Comparison of ENCODE assay signal across 17 cellular contexts in the genomic region with DNA sequence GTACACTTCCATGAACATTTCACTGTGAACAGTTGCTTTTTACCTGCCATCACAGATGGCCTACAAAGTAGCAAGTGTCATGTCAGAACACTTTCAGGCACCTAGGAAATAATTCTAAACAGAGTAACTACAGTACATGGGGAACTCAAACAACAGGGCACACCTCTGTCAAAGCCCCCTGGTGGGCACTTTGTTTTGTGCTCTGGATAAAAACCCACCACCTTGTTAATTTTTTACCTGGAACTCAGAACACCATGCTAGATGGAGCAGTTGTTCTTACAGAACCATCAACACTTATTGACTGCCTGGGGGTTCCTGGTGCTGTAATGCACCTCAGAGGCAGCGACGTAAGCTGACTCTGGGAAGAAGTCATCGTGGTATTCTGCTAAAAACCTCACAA. TPM values are rescaled to one million over a fixed set of nuclear protein-coding genes. Genes with fewer than 3 reads are reported as not detected.
DNase-seq lines count a peak whose midpoint lies in the region; ATAC-seq and TF ChIP-seq lines count a peak whose summit lies in the region.
"Had no signal": no experiment of that assay in that cellular context is flagged by ENCODE, and none has a peak within 500 bp of the region (broad histone marks: within the 10 kb centered on the region; RNA-seq: fewer than 3 reads in every experiment).

No MANE protein-coding gene starts in this region.

- no peak overlapping the region for H2AFZ ChIP-seq in GM23338

- H3K27me3 Mint-ChIP-seq in GM23338 (ENCODE audit: insufficient read depth, low read depth, poor library complexity) = peaks cover 7% of the 10 kb centered on the region

- H3K36me3 Mint-ChIP-seq in GM23338 (ENCODE audit: low read depth) = peaks cover 34% of the 10 kb centered on the region

- intact Hi-C loops in testis (cut with DNase I; ENCODE audit: low total_unique reads) = no loop called here
- intact Hi-C loops in adrenal gland (cut with DNase I) = no loop called here

- H3K4me1 Mint-ChIP-seq in GM23338 = peaks cover 14% of the 10 kb centered on the region

- H3K9me3 ChIP-seq in RWPE2 (ENCODE audit: severe bottlenecking) (peaks cover 3% of the 10 kb centered on the region), testis (no peaks in the 10 kb centered on the region), adrenal gland (replicated peaks in 1 of 3) (peaks cover 0 to 10% (median 0%) of the 10 kb centered on the region in 3 donors)
- H3K9me3 ChIP-seq: pancreas had no signal

- TF ChIP-seq CTCF in GM23338 (conservative IDR thresholded peaks at IDR 0.05; ENCODE audit: low read depth in 2 of 2) (peak; percentile 39 to 63), RWPE2 (IDR thresholded peaks at IDR 0.05; ENCODE audit: poor library complexity, severe bottlenecking) (peak; percentile 6), testis (IDR thresholded peaks at IDR 0.05) (peak in 1 of 3 experiments; percentile 21), adrenal gland (IDR thresholded peaks at IDR 0.05) (no peak)

- no peak overlapping the region for H3K27ac Mint-ChIP-seq in GM23338
- H3K27ac Mint-ChIP-seq: activated naive CD4-positive, alpha-beta T cell treated with anti-CD3 and anti-CD28 coated beads, Interleukin-2, amount 50 U/mL, for 24 hours; stimulated activated naive CD8-positive, alpha-beta T cell treated with anti-CD3 and anti-CD28 coated beads, Interleukin-15, Interleukin-2, amounts not matched to agents 100 ng/mL and 50 ng/mL, for 24 hours had no signal

- peaks cover 17% of the 10 kb centered on the region; the same call in 2 of the 3 replicates for H3K9me3 Mint-ChIP-seq in GM23338

- H3K4me3 ChIP-seq in GM23338 (no peak overlapping the region), RWPE2 (ENCODE audit: severe bottlenecking) (no peak overlapping the region), testis (no peak overlapping the region), adrenal gland (no peak overlapping the region)
- H3K4me3 ChIP-seq: pancreas, SK-N-MC had no signal

- H3K4me1 ChIP-seq in GM23338 (ENCODE audit: insufficient read depth) (peaks cover 6% of the 10 kb centered on the region), RWPE2 (ENCODE audit: insufficient read depth, poor library complexity, severe bottlenecking) (peaks cover 3% of the 10 kb centered on the region), testis (no peaks in the 10 kb centered on the region), adrenal gland (replicated peaks in 1 of 2) (no peaks in the 10 kb centered on the region)
- H3K4me1 ChIP-seq: pancreas had no signal

- ATAC-seq in GM23338 = peak; percentile 52; the same call in 2 of the 3 replicates
- ATAC-seq in RWPE2 (ENCODE audit: low read depth) = no peak
- ATAC-seq in HG02938 (IDR thresholded peaks at IDR 0.05; ENCODE audit: unreplicated experiment) = no peak
- no peak for ATAC-seq in activated CD4-positive, CD25-positive, alpha-beta regulatory T cell treated with anti-CD3 and anti-CD28 coated beads, Interleukin-2, amount 50 U/mL, for 24 hours
- ATAC-seq: pancreas had no signal

- WGBS in testis, 2 donors = 78 to 80% methylated on average over 3 of the region's 3 CpGs
- 92 to 97% (median 96%) methylated on average over 3 of the region's 3 CpGs for WGBS in adrenal gland, 4 donors

- H3K36me3 ChIP-seq in GM23338 (ENCODE audit: insufficient read depth) = no peaks in the 10 kb centered on the region
- H3K36me3 ChIP-seq in RWPE2 (ENCODE audit: low read depth) = peaks cover 35% of the 10 kb centered on the region
- no peaks in the 10 kb centered on the region for H3K36me3 ChIP-seq in testis (ENCODE audit: low read depth, missing control alignments)
- no peaks in the 10 kb centered on the region for H3K36me3 ChIP-seq in adrenal gland (replicated peaks in 1 of 2)

- no peaks in the 10 kb centered on the region; the same call in 1 of the 2 replicates for H4K20me1 ChIP-seq in GM23338 (replicated peaks; ENCODE audit: insufficient read depth)

- peak; percentile 33 for DNase-seq in COLO668 (lab: John Stamatoyannopoulos, UW; ENCODE audit: unreplicated experiment)
- peak; percentile 71 for DNase-seq in GM23338 (ENCODE audit: low spot score)
- DNase-seq in RWPE2 (ENCODE audit: low spot score) = no peak
- peak; percentile 32 for DNase-seq in iPS-NIHi11 (ENCODE audit: low spot score)
- no peak for DNase-seq in testis
- DNase-seq in adrenal gland = no peak
- DNase-seq: dermis blood vessel endothelial cell; NCI-H1105; NCI-H524 treated with DMSO at 0.1 percent for 48 hours; pancreas; stimulated activated CD4-positive, alpha-beta T cell treated with anti-CD3 and anti-CD28 coated beads, Interleukin-1b, Interleukin-23, amount 100 ng/mL, for 48 hours had no signal

- H3K4me3 Mint-ChIP-seq in GM23338 = no peak overlapping the region
- H3K4me3 Mint-ChIP-seq: activated naive CD4-positive, alpha-beta T cell treated with anti-CD3 and anti-CD28 coated beads, Interleukin-2, amount 50 U/mL, for 24 hours; stimulated activated naive CD8-positive, alpha-beta T cell treated with anti-CD3 and anti-CD28 coated beads, Interleukin-15, Interleukin-2, amounts not matched to agents 100 ng/mL and 50 ng/mL, for 24 hours had no signal

- H3K27me3 ChIP-seq in GM23338 (ENCODE audit: insufficient read depth) (peaks cover 2% of the 10 kb centered on the region; the same call in 1 of the 2 replicates), RWPE2 (ENCODE audit: insufficient read depth, poor library complexity, severe bottlenecking) (no peaks in the 10 kb centered on the region), testis (no peaks in the 10 kb centered on the region), adrenal gland (no peaks in the 10 kb centered on the region)

- TF ChIP-seq POLR2A in testis (IDR thresholded peaks at IDR 0.05) (no peak), adrenal gland (IDR thresholded peaks at IDR 0.05) (no peak)

- peaks cover 17% of the 10 kb centered on the region for H3K79me2 ChIP-seq in GM23338 (replicated peaks; ENCODE audit: insufficient read depth)

- H3K27ac ChIP-seq in GM23338 (ENCODE audit: low read depth) (no peak overlapping the region), RWPE2 (ENCODE audit: poor library complexity, severe bottlenecking) (no peak overlapping the region), testis (no peak overlapping the region), adrenal gland (no peak overlapping the region)
- H3K27ac ChIP-seq: pancreas, SK-N-MC had no signal

- H3F3A ChIP-seq in GM23338 (replicated peaks; ENCODE audit: low read depth) = no peaks in the 10 kb centered on the region

- H3K9me2 ChIP-seq in GM23338 (ENCODE audit: insufficient read depth) = 0 out of 2 replicates have a peak, but pooled peaks cover 5% of the 10 kb centered on the region

- H3K4me2 ChIP-seq in GM23338 = peak overlapping the region; percentile 12; the same call in 1 of the 2 replicates

TF ChIP-seq in GM23338, 12 proteins besides CTCF, POLR2A, EP300 and RAD21 (continues in another document):
- TF ChIP-seq, protein P1, sequence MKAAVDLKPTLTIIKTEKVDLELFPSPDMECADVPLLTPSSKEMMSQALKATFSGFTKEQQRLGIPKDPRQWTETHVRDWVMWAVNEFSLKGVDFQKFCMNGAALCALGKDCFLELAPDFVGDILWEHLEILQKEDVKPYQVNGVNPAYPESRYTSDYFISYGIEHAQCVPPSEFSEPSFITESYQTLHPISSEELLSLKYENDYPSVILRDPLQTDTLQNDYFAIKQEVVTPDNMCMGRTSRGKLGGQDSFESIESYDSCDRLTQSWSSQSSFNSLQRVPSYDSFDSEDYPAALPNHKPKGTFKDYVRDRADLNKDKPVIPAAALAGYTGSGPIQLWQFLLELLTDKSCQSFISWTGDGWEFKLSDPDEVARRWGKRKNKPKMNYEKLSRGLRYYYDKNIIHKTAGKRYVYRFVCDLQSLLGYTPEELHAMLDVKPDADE (IDR thresholded peaks at IDR 0.05) = no peak
- TF ChIP-seq ZNF331 (CRISPR knock-in tag; IDR thresholded peaks at IDR 0.05; ENCODE audit: low read depth) = no peak
- TF ChIP-seq EZH2phosphoT487 (IDR thresholded peaks at IDR 0.05; ENCODE audit: unreplicated experiment) = no peak
- TF ChIP-seq ZNF114 (CRISPR knock-in tag; IDR thresholded peaks at IDR 0.05) = no peak
- no peak for TF ChIP-seq STAT1 (IDR thresholded peaks at IDR 0.05; ENCODE audit: unreplicated experiment)

RNA-seq across cellular contexts. Expression of gene HJURP, which starts 11.5 kb away (rescaled TPM):
- 49.2 and 54.8 TPM in 2 replicates for total RNA-seq in GM23338 (2014; rRNA removed; shearing (Covaris generic))
- polyA plus RNA-seq in GM23338 (2016; fragmentation: Nextera tagmentation; extraction: Ambion mirVana) (42.9 and 49.4 TPM in 2 replicates), testis (ENCODE audit: insufficient read depth, low read depth, low replicate concordance) (30.2 TPM), adrenal gland (1 to 10 TPM in 1 of 3 donors, under 1 TPM in 2; 0.61 to 2.2 (median 0.72) TPM)
- total RNA-seq in testis (10 to 100 TPM; 10.2 to 13.9 TPM), adrenal gland (1 to 10 TPM in 6 of 8 donors, under 1 TPM in 2; 0.28 to 3.6 (median 1.6) TPM)

RNA-seq across cellular contexts. Expression of gene TRPM8, which starts 51.3 kb away (rescaled TPM):
- total RNA-seq in GM23338 (2014; rRNA removed; shearing (Covaris generic)) = 0.14 and 1.4 TPM in 2 replicates
- polyA plus RNA-seq in GM23338 (2016; fragmentation: Nextera tagmentation; extraction: Ambion mirVana) (0.11 TPM in 1 of 2 replicates, not detected in the other), testis (ENCODE audit: insufficient read depth, low read depth, low replicate concordance) (5.2 TPM), adrenal gland (not detected)
- total RNA-seq in testis (1 to 10 TPM in 1 of 2 donors, under 1 TPM in 1; 0.79 to 2.2 TPM), adrenal gland (not detected)
- total RNA-seq: dermis blood vessel endothelial cell, glomerular endothelial cell had no signal

Comparison
In these comparisons a context has a peak if more than half of its experiments do, and no peak if none do; other contexts are left out.
1. DNase-seq: peak in COLO668 (single experiment), GM23338 (single experiment) and iPS-NIHi11 (single experiment); none in RWPE2 (single experiment), testis (single experiment) and adrenal gland (0 of 7).
2. CTCF ChIP-seq: peak in GM23338 (2 of 2) and RWPE2 (single experiment); none in adrenal gland (0 of 6).